8 cellular contexts compared by ENCODE assay signal in the genomic region with DNA sequence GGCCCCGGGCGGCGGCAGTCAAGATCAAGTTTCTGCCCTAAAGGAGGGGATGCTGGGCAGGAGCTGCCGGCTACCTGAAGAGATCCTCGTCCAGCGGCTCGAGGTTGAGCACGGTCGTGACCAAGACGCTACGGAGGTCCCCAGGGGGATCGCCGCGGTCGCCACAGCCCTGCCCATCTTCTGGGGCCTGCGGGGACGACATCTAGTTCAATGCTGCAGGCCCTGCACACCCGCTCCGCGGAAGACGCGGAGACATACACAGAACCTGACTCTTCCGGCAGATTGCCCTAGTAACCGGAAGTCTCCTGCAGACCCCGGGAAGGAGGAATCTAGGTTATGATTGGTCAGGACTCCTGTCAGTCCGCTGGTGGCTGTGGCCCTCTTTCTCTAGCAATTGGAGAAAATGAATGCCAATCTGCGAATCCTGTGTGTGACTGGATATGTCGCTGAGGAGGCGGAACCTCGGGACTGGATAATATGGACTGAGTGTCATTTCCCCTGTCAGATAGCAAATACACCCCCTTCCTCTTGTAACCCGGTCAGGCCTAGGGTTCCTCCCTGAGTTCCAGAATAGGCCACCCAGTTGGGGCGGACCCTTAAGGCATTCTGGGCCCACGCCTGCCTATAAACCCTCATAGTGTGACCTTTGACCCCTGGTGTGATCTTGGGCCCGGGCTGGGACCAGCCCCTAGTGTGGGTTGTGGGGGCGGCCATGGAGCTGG. TPM values are rescaled to one million over a fixed set of nuclear protein-coding genes. Genes with fewer than 3 reads are reported as not detected.
DNase-seq lines count a peak whose midpoint lies in the region; ATAC-seq lines count a peak whose summit lies in the region.

Gene ACOT8, minus strand, starts transcription at position 279 of the 722 bp plus-strand sequence. Its CDS starts 77 bp downstream, at position 202.
Gene ZSWIM3, plus strand, starts transcription at position 501 of the 722 bp plus-strand sequence. Its CDS starts 212 bp downstream, at position 713.

- H3K4me2 ChIP-seq in BLaER1 treated with 17β-estradiol and CSF1 and Interleukin-3, amounts not matched to agents 10 nM and 100 nM: peak within 1 kb of the TSS; percentile 86 to 98 (median 94)

- H3K27ac Mint-ChIP-seq in dendritic cell treated with granulocyte-macrophage colony-stimulating factor and Interleukin-4, amounts not matched to agents 40 ng/mL and 50 ng/mL, for 4 days: peak within 1 kb of the TSS; percentile 96

- H3K9me3 ChIP-seq in BLaER1 treated with 17β-estradiol and CSF1 and Interleukin-3, amounts not matched to agents 10 nM and 100 nM (replicated peaks in 1 of 11): no peaks in the 10 kb centered on the region

- peaks cover 44% of the 10 kb centered on the region for H3K36me3 Mint-ChIP-seq in dendritic cell treated with granulocyte-macrophage colony-stimulating factor and Interleukin-4, amounts not matched to agents 40 ng/mL and 50 ng/mL, for 4 days (ENCODE audit: low read depth)

- DNase-seq in NCI-H524 treated with DMSO at 0.1 percent for 48 hours (lab: John Stamatoyannopoulos, UW) (peak; percentile 96), left lobe of liver (ENCODE audit: low spot score) (peak; percentile 96)
- DNase-seq in activated CD4-positive, alpha-beta T cell treated with anti-CD3 and anti-CD28 coated beads for 48 hours: peak; percentile 94
- DNase-seq in stimulated activated CD4-positive, alpha-beta T cell treated with anti-CD3 and anti-CD28 coated beads, Interleukin-2, amount 100 ng/mL, for 24 hours: peak; percentile 85 to 92

- peak; percentile 96 for ATAC-seq in GM19324 (IDR thresholded peaks at IDR 0.05; ENCODE audit: low FRiP score, unreplicated experiment)
- peak; percentile 98 for ATAC-seq in HG03460 (IDR thresholded peaks at IDR 0.05; ENCODE audit: unreplicated experiment)
- peak; percentile 99 for ATAC-seq in left lobe of liver

- peak within 1 kb of the TSS; percentile 68 to 85 (median 80) for H3K27ac ChIP-seq in BLaER1 treated with 17β-estradiol and CSF1 and Interleukin-3, amounts not matched to agents 10 nM and 100 nM

- no peaks in the 10 kb centered on the region for H4K20me1 ChIP-seq in BLaER1 treated with 17β-estradiol and CSF1 and Interleukin-3, amounts not matched to agents 10 nM and 100 nM

- H3K4me3 ChIP-seq in BLaER1 treated with 17β-estradiol and CSF1 and Interleukin-3, amounts not matched to agents 10 nM and 100 nM: peak within 1 kb of the TSS; percentile 76 to 97 (median 84)

- no peaks in the 10 kb centered on the region for H3K9me3 Mint-ChIP-seq in dendritic cell treated with granulocyte-macrophage colony-stimulating factor and Interleukin-4, amounts not matched to agents 40 ng/mL and 50 ng/mL, for 4 days

- peak within 1 kb of the TSS; percentile 91 for H3K4me3 Mint-ChIP-seq in dendritic cell treated with granulocyte-macrophage colony-stimulating factor and Interleukin-4, amounts not matched to agents 40 ng/mL and 50 ng/mL, for 4 days

- H3K27me3 Mint-ChIP-seq in dendritic cell treated with granulocyte-macrophage colony-stimulating factor and Interleukin-4, amounts not matched to agents 40 ng/mL and 50 ng/mL, for 4 days: no peaks in the 10 kb centered on the region

- H3K9ac ChIP-seq in BLaER1 treated with 17β-estradiol and CSF1 and Interleukin-3, amounts not matched to agents 10 nM and 100 nM: peak within 1 kb of the TSS; percentile 80 to 92 (median 85)

- intact Hi-C loops in dendritic cell treated with granulocyte-macrophage colony-stimulating factor and Interleukin-4, amounts not matched to agents 40 ng/mL and 50 ng/mL, for 4 days (cut with micrococcal nuclease): loop anchor here (1.0 to 2.0 kb wide), 2 partner anchors 44 to 78 kb away; partner anchors contain the start of gene UBE2C

- no peaks in the 10 kb centered on the region for H3K27me3 ChIP-seq in BLaER1 treated with 17β-estradiol and CSF1 and Interleukin-3, amounts not matched to agents 10 nM and 100 nM

- peaks cover 16 to 29% (median 25%) of the 10 kb centered on the region in 11 experiments; a peak in 20 of 22 replicates for H3K36me3 ChIP-seq in BLaER1 treated with 17β-estradiol and CSF1 and Interleukin-3, amounts not matched to agents 10 nM and 100 nM

- H3K4me1 Mint-ChIP-seq in dendritic cell treated with granulocyte-macrophage colony-stimulating factor and Interleukin-4, amounts not matched to agents 40 ng/mL and 50 ng/mL, for 4 days (ENCODE audit: low read depth): peaks cover 59% of the 10 kb centered on the region

- peaks cover 25 to 53% (median 37%) of the 10 kb centered on the region in 10 experiments for H3K4me1 ChIP-seq in BLaER1 treated with 17β-estradiol and CSF1 and Interleukin-3, amounts not matched to agents 10 nM and 100 nM

RNA-seq across cellular contexts. Expression of gene ACOT8, which starts in this region (rescaled TPM):
- total RNA-seq in left lobe of liver: 17.5 TPM

RNA-seq across cellular contexts. Expression of gene ZSWIM3, which starts in this region (rescaled TPM):
- total RNA-seq in left lobe of liver: 1.6 TPM

Comparison
In these comparisons a context has a peak if more than half of its experiments do, and no peak if none do; other contexts are left out.
1. Peak in every context shown above with its lines: DNase-seq, ATAC-seq, H3K4me3 ChIP-seq and H3K27ac ChIP-seq.